ENCODE assay signal across 18 cellular contexts in genomic region chr4:147737623-147738022, GRCh38. TPM values are rescaled to one million over a fixed set of nuclear protein-coding genes. Genes with fewer than 3 reads are reported as not detected.
DNase-seq lines count a peak whose midpoint lies in the region; ATAC-seq and TF ChIP-seq lines count a peak whose summit lies in the region.
"Had no signal": no experiment of that assay in that cellular context is flagged by ENCODE, and none has a peak within 500 bp of the region (broad histone marks: within the 10 kb centered on the region; RNA-seq: fewer than 3 reads in every experiment).

No MANE protein-coding gene starts in this region.

- POLR2A ChIA-PET in A673 (lab: Charles Lee; ENCODE audit: low non-redundant PET) = no interaction called here

- H3K27ac ChIP-seq in A673 (ENCODE audit: low read depth, low read length, poor library complexity, severe bottlenecking) = no peak overlapping the region
- peak overlapping the region; percentile 82 for H3K27ac ChIP-seq in HUES48 (ENCODE audit: low read depth, low read length)
- H3K27ac ChIP-seq in coronary artery = peak overlapping the region; percentile 47 to 92
- H3K27ac ChIP-seq: neutrophil had no signal

- BruUV-seq in A673 (replicated peaks; lab: Mats Ljungman, UMichigan) = no TSS peak

- H3K4me3 ChIP-seq in A673 (ENCODE audit: low read depth, low read length, poor library complexity, severe bottlenecking) (no peak overlapping the region), HUES48 (ENCODE audit: low read depth, low read length) (no peak overlapping the region), coronary artery (peak overlapping the region; percentile 34)

- H3K9me3 Mint-ChIP-seq in nephron progenitor cell (no peaks in the 10 kb centered on the region), immature natural killer cell (no peaks in the 10 kb centered on the region)
- H3K9me3 Mint-ChIP-seq: activated naive CD4-positive, alpha-beta T cell treated with anti-CD3 and anti-CD28 coated beads, Interleukin-2, amount 10 ng/mL, durations not matched to agents 7 days and 5 days; activated T-cell treated with anti-CD3 and anti-CD28 coated beads, Interleukin-2, amount 50 U/mL, for 72 hours had no signal

- no peak overlapping the region for H3K9ac ChIP-seq in HUES48 (ENCODE audit: low read depth, low read length)

- peak overlapping the region; percentile 33 for H3K27ac Mint-ChIP-seq in nephron progenitor cell
- no peak overlapping the region for H3K27ac Mint-ChIP-seq in immature natural killer cell
- H3K27ac Mint-ChIP-seq: activated naive CD4-positive, alpha-beta T cell treated with anti-CD3 and anti-CD28 coated beads, Interleukin-2, amount 10 ng/mL, durations not matched to agents 7 days and 5 days; activated T-cell treated with anti-CD3 and anti-CD28 coated beads, Interleukin-2, amount 50 U/mL, for 72 hours had no signal

- H3K4me1 ChIP-seq in A673 (ENCODE audit: insufficient read depth, low read length, poor library complexity, severe bottlenecking) (peaks cover 18% of the 10 kb centered on the region), HUES48 (ENCODE audit: control insufficient read depth, insufficient read depth, low read length) (peaks cover 63% of the 10 kb centered on the region)

- H3K36me3 ChIP-seq in A673 (ENCODE audit: insufficient read depth, low read length, poor library complexity, severe bottlenecking) (no peaks in the 10 kb centered on the region), HUES48 (ENCODE audit: control insufficient read depth, insufficient read depth, low read length) (no peaks in the 10 kb centered on the region)
- H3K36me3 ChIP-seq: neutrophil had no signal

- intact Hi-C loops in A673 (cut with micrococcal nuclease; ENCODE audit: unreplicated experiment) = no loop called here

- peaks cover 72% of the 10 kb centered on the region for H3K4me1 Mint-ChIP-seq in nephron progenitor cell
- peaks cover 48 to 70% of the 10 kb centered on the region in 2 donors for H3K4me1 Mint-ChIP-seq in immature natural killer cell

- no peak for ATAC-seq in GM18520 (IDR thresholded peaks at IDR 0.05; ENCODE audit: unreplicated experiment)
- ATAC-seq in HG02885 (IDR thresholded peaks at IDR 0.05; ENCODE audit: poor library complexity, unreplicated experiment) = no peak
- ATAC-seq: activated T-cell treated with anti-CD3 and anti-CD28 coated beads, Interleukin-2, amount 50 U/mL, for 72 hours had no signal

- H3K9me3 ChIP-seq in A673 (ENCODE audit: low read depth, low read length, poor library complexity, severe bottlenecking) (no peaks in the 10 kb centered on the region), HUES48 (ENCODE audit: control insufficient read depth, insufficient read depth, low read length) (no peaks in the 10 kb centered on the region)
- H3K9me3 ChIP-seq: neutrophil had no signal

- no peak overlapping the region for H3K4me3 Mint-ChIP-seq in nephron progenitor cell
- H3K4me3 Mint-ChIP-seq in immature natural killer cell = no peak overlapping the region
- H3K4me3 Mint-ChIP-seq: activated naive CD4-positive, alpha-beta T cell treated with anti-CD3 and anti-CD28 coated beads, Interleukin-2, amount 10 ng/mL, durations not matched to agents 7 days and 5 days; activated T-cell treated with anti-CD3 and anti-CD28 coated beads, Interleukin-2, amount 50 U/mL, for 72 hours had no signal

- DNase-seq in A673 (ENCODE audit: low spot score) = peak; percentile 80
- DNase-seq in coronary artery (ENCODE audit: low spot score) = no peak
- DNase-seq in nephron progenitor cell = no peak
- no peak for DNase-seq in NCI-H226
- no peak for DNase-seq in immature natural killer cell
- DNase-seq: activated CD4-positive, alpha-beta T cell treated with anti-CD3 and anti-CD28 coated beads for 1 hour; activated naive CD4-positive, alpha-beta T cell treated with anti-CD3 and anti-CD28 coated beads, Interleukin-2, amount 10 ng/mL, durations not matched to agents 7 days and 5 days; activated T-cell treated with anti-CD3 and anti-CD28 coated beads, Interleukin-2, amount 50 U/mL, for 72 hours; C1 segment of cervical spinal cord; central memory CD4-positive, alpha-beta T cell; erythroblast; GOT3; NCI-H2081; NCI-H510A had no signal

- H3K36me3 Mint-ChIP-seq in nephron progenitor cell (ENCODE audit: low read depth) = peaks cover 6% of the 10 kb centered on the region
- peaks cover 0 to 2% (median 0%) of the 10 kb centered on the region in 3 donors for H3K36me3 Mint-ChIP-seq in immature natural killer cell

- H3K27me3 Mint-ChIP-seq in nephron progenitor cell (ENCODE audit: low read depth, poor library complexity) = no peaks in the 10 kb centered on the region
- H3K27me3 Mint-ChIP-seq in immature natural killer cell (ENCODE audit: low read depth in 3 of 3) = peaks cover 2 to 9% (median 9%) of the 10 kb centered on the region in 3 donors

- H3K27me3 ChIP-seq in A673 (replicated peaks; ENCODE audit: insufficient read depth, low read depth, low read length, poor library complexity) = no peaks in the 10 kb centered on the region
- peaks cover 36% of the 10 kb centered on the region for H3K27me3 ChIP-seq in HUES48 (ENCODE audit: control insufficient read depth, insufficient read depth, low read length)

- CTCF ChIA-PET in A673 (lab: Charles Lee) = interaction anchor here (0.6 to 1.7 kb wide), 2 partner anchors 129 to 873 kb away, joined by 4 to 5 read pairs; no protein-coding TSS in a partner anchor

- TF ChIP-seq CTCF in A673 (conservative IDR thresholded peaks at IDR 0.05; ENCODE audit: low read depth, low read length) (no peak), coronary artery (IDR thresholded peaks at IDR 0.05) (no peak), nephron progenitor cell (IDR thresholded peaks at IDR 0.05) (no peak)

RNA-seq across cellular contexts. Expression of gene ARHGAP10, which starts 5.7 kb away (rescaled TPM):
- 4.3 and 4.8 TPM in 2 replicates for total RNA-seq in A673 (2021)
- 10 to 100 TPM in 1 of 3 donors, 1 to 10 TPM in 2; 5.3 to 13.2 (median 7.0) TPM for polyA plus RNA-seq in immature natural killer cell

RNA-seq across cellular contexts. Expression of gene PRMT9, which starts 53.7 kb away (rescaled TPM):
- 11.2 and 13.1 TPM in 2 replicates for total RNA-seq in A673 (2021)
- 1 to 10 TPM in 2 of 3 donors, under 1 TPM in 1; 0.41 to 4.4 (median 3.9) TPM for polyA plus RNA-seq in immature natural killer cell
